In genomic region chr19:58386576-58387337, GRCh38 we compare ENCODE assay signal across 8 cellular contexts. TPM values are rescaled to one million over a fixed set of nuclear protein-coding genes. Genes with fewer than 3 reads are reported as not detected.
DNase-seq lines count a peak whose midpoint lies in the region; ATAC-seq and TF ChIP-seq lines count a peak whose summit lies in the region.

TSS of gene RPS5 (plus strand) at chr19:58387269. CDS start at chr19:58388138, 869 bp downstream.

- TF ChIP-seq POLR2A in gastroesophageal sphincter (IDR thresholded peaks at IDR 0.05) = peak; percentile 36 to 73

- H3K27ac Mint-ChIP-seq in activated naive CD4-positive, alpha-beta T cell treated with anti-CD3 and anti-CD28 coated beads for 36 hours = peak within 1 kb of the TSS; percentile 96

- TF ChIP-seq EP300 in gastroesophageal sphincter (IDR thresholded peaks at IDR 0.05) = no peak

- peak; percentile 98 for ATAC-seq in gastroesophageal sphincter

- H3K36me3 ChIP-seq in gastroesophageal sphincter (peaks cover 0 to 37% of the 10 kb centered on the region in 2 donors), neutrophil (no peaks in the 10 kb centered on the region)

- H3K27me3 ChIP-seq in gastroesophageal sphincter (no peaks in the 10 kb centered on the region), neutrophil (no peaks in the 10 kb centered on the region)

- peaks cover 39% of the 10 kb centered on the region for H3K36me3 Mint-ChIP-seq in activated naive CD4-positive, alpha-beta T cell treated with anti-CD3 and anti-CD28 coated beads for 36 hours (ENCODE audit: low read depth)

- TF ChIP-seq CTCF in HFF-Myc (IDR thresholded peaks at IDR 0.05; ENCODE audit: low read depth, low read length, missing control alignments) (no peak), gastroesophageal sphincter (IDR thresholded peaks at IDR 0.05) (peak in 1 of 4 experiments; percentile 13), neutrophil (IDR thresholded peaks at IDR 0.05) (no peak)

- peaks cover 3 to 67% (median 20%) of the 10 kb centered on the region in 3 donors for H3K4me1 ChIP-seq in gastroesophageal sphincter
- peaks cover 22 to 24% of the 10 kb centered on the region in 2 experiments for H3K4me1 ChIP-seq in neutrophil (ENCODE audit: control insufficient read depth in 1 of 2, insufficient read depth in 1 of 2, low read depth in 1 of 2, low read length in 1 of 2)

- intact Hi-C loops in activated naive CD4-positive, alpha-beta T cell treated with anti-CD3 and anti-CD28 coated beads for 36 hours (cut with micrococcal nuclease) = loop anchor here (1.0 to 10.0 kb wide), 5 partner anchors 15 to 162 kb away; partner anchors contain the start of genes ZNF544, ZNF584 and ZNF8

- H3K4me1 Mint-ChIP-seq in activated naive CD4-positive, alpha-beta T cell treated with anti-CD3 and anti-CD28 coated beads for 36 hours (ENCODE audit: low read depth) = peaks cover 35% of the 10 kb centered on the region

- H3K9me3 ChIP-seq in gastroesophageal sphincter = no peaks in the 10 kb centered on the region
- no peaks in the 10 kb centered on the region for H3K9me3 ChIP-seq in neutrophil

- H3K9me3 Mint-ChIP-seq in activated naive CD4-positive, alpha-beta T cell treated with anti-CD3 and anti-CD28 coated beads for 36 hours = no peaks in the 10 kb centered on the region

- peak within 1 kb of the TSS; percentile 91 for H3K4me3 Mint-ChIP-seq in activated naive CD4-positive, alpha-beta T cell treated with anti-CD3 and anti-CD28 coated beads for 36 hours

- DNase-seq in GM03348 (ENCODE audit: low spot score) (peak; percentile 99), HFF-Myc (ENCODE audit: extremely low read depth, low read depth) (peak; percentile 98), NAMALWA (ENCODE audit: low spot score) (peak; percentile 99), SK-N-DZ (ENCODE audit: low spot score) (peak; percentile 96), substantia nigra (lab: John Stamatoyannopoulos, UW) (peak; percentile 72 to 97 (median 94))
- peak; percentile 97 for DNase-seq in activated naive CD4-positive, alpha-beta T cell treated with anti-CD3 and anti-CD28 coated beads for 36 hours

- peak within 1 kb of the TSS; percentile 89 to 98 (median 94) for H3K27ac ChIP-seq in gastroesophageal sphincter
- peak within 1 kb of the TSS; percentile 78 for H3K27ac ChIP-seq in neutrophil
- H3K27ac ChIP-seq in substantia nigra (ENCODE audit: low read depth, low read length, poor library complexity, severe bottlenecking) = peak within 1 kb of the TSS; percentile 90

- no peaks in the 10 kb centered on the region for H3K27me3 Mint-ChIP-seq in activated naive CD4-positive, alpha-beta T cell treated with anti-CD3 and anti-CD28 coated beads for 36 hours (ENCODE audit: low read depth)

- CTCF ChIA-PET in activated naive CD4-positive, alpha-beta T cell treated with anti-CD3 and anti-CD28 coated beads for 36 hours (lab: Charles Lee) = no interaction called here

- H3K4me3 ChIP-seq in HFF-Myc (replicated peaks; ENCODE audit: low read depth, low read length) = peak within 1 kb of the TSS; percentile 92
- peak within 1 kb of the TSS; percentile 64 for H3K4me3 ChIP-seq in gastroesophageal sphincter
- H3K4me3 ChIP-seq in neutrophil (ENCODE audit: low read depth in 1 of 2, low read length in 1 of 2) = peak within 1 kb of the TSS; percentile 69 to 88

- 0% methylated on average over 14 of the region's 64 CpGs; no CpG with 5 or more reads in 1 of the 2 donors for WGBS in gastroesophageal sphincter (ENCODE audit: low coverage in 1 of 2), 2 donors

RNA-seq across cellular contexts. Expression of gene RPS5, which starts in this region (rescaled TPM):
- 2,519 and 3,162 TPM in 2 replicates for polyA plus RNA-seq in SK-N-DZ (2014; cell fraction: cytosol; rRNA removed)
- 1,307 and 1,926 TPM in 2 replicates for polyA plus RNA-seq in SK-N-DZ (2014; cell fraction: nucleus; rRNA removed)
- total RNA-seq in activated naive CD4-positive, alpha-beta T cell treated with anti-CD3 and anti-CD28 coated beads for 36 hours = 1,000 to 10,000 TPM; 1,806 to 1,853 TPM
- total RNA-seq in gastroesophageal sphincter = 1,000 to 10,000 TPM in 3 of 4 donors, 100 to 1,000 TPM in 1; 841 to 2,040 (median 1,635) TPM

Comparison
In these comparisons a context has a peak if more than half of its experiments do, and no peak if none do; other contexts are left out.
1. Peak in every context shown above with its lines: DNase-seq, ATAC-seq, H3K4me3 ChIP-seq and H3K27ac ChIP-seq.